In genomic region chr13:32232263-32232662, GRCh38 we compare ENCODE assay signal across 14 cellular contexts.
DNase-seq lines count a peak whose midpoint lies in the region; ATAC-seq and TF ChIP-seq lines count a peak whose summit lies in the region.
"Had no signal": no experiment of that assay in that cellular context is flagged by ENCODE, and none has a peak within 500 bp of the region (broad histone marks: within the 10 kb centered on the region; RNA-seq: fewer than 3 reads in every experiment).

No MANE protein-coding gene starts in this region.

- ATAC-seq in T-helper 17 cell: no peak
- no peak for ATAC-seq in stimulated activated naive B cell treated with anti-CD40 and anti-IgM and Interleukin-4, amounts not matched to agents 10 μg/mL and 1 μg/mL and 100 μg/mL, for 72 hours (replicated peaks)
- ATAC-seq: CD8-positive, alpha-beta T cell; GM12878 had no signal

- H3K36me3 Mint-ChIP-seq in T-helper 17 cell (ENCODE audit: low read depth): peaks cover 8% of the 10 kb centered on the region
- peaks cover 90% of the 10 kb centered on the region for H3K36me3 Mint-ChIP-seq in brain
- no peaks in the 10 kb centered on the region for H3K36me3 Mint-ChIP-seq in stimulated activated naive B cell treated with anti-CD40 and anti-IgM and Interleukin-4, amounts not matched to agents 10 μg/mL and 1 μg/mL and 100 μg/mL, for 72 hours
- H3K36me3 Mint-ChIP-seq: CD8-positive, alpha-beta T cell had no signal

- no peak for TF ChIP-seq CTCF in brain (conservative IDR thresholded peaks at IDR 0.05)
- peak; percentile 3 for TF ChIP-seq CTCF in fibroblast of villous mesenchyme (IDR thresholded peaks at IDR 0.05; ENCODE audit: insufficient read depth, low read depth, low read length)

- H3K9me3 ChIP-seq in T-helper 17 cell (ENCODE audit: control insufficient read depth, low read length, poor library complexity, severe bottlenecking): no peaks in the 10 kb centered on the region
- H3K9me3 ChIP-seq: HAP-1 had no signal

- H3K4me1 Mint-ChIP-seq in T-helper 17 cell (peaks cover 8% of the 10 kb centered on the region), brain (peaks cover 43% of the 10 kb centered on the region)
- no peaks in the 10 kb centered on the region for H3K4me1 Mint-ChIP-seq in stimulated activated naive B cell treated with anti-CD40 and anti-IgM and Interleukin-4, amounts not matched to agents 10 μg/mL and 1 μg/mL and 100 μg/mL, for 72 hours
- H3K4me1 Mint-ChIP-seq: B cell had no signal

- H3K4me3 Mint-ChIP-seq in T-helper 17 cell (no peak overlapping the region), brain (no peak overlapping the region)
- no peak overlapping the region for H3K4me3 Mint-ChIP-seq in stimulated activated naive B cell treated with anti-CD40 and anti-IgM and Interleukin-4, amounts not matched to agents 10 μg/mL and 1 μg/mL and 100 μg/mL, for 72 hours
- H3K4me3 Mint-ChIP-seq: B cell; CD8-positive, alpha-beta T cell had no signal

- H3K9me3 Mint-ChIP-seq in brain: peaks cover 0 to 3% (median 0%) of the 10 kb centered on the region in 5 experiments
- H3K9me3 Mint-ChIP-seq in stimulated activated naive B cell treated with anti-CD40 and anti-IgM and Interleukin-4, amounts not matched to agents 10 μg/mL and 1 μg/mL and 100 μg/mL, for 72 hours: no peaks in the 10 kb centered on the region
- H3K9me3 Mint-ChIP-seq: CD8-positive, alpha-beta T cell had no signal

- H3K4me3 ChIP-seq in fibroblast of villous mesenchyme (ENCODE audit: low read depth, low read length): no peak overlapping the region
- H3K4me3 ChIP-seq: BLaER1 treated with 17β-estradiol and CSF1 and Interleukin-3, amounts not matched to agents 10 nM and 100 nM; GM12878; HAP-1 had no signal

- H3K27ac Mint-ChIP-seq in T-helper 17 cell (peak overlapping the region; percentile 53), brain (peak overlapping the region in 3 of 5 experiments; percentile 3 to 89 (median 78))
- H3K27ac Mint-ChIP-seq in stimulated activated naive B cell treated with anti-CD40 and anti-IgM and Interleukin-4, amounts not matched to agents 10 μg/mL and 1 μg/mL and 100 μg/mL, for 72 hours: peak overlapping the region; percentile 49
- H3K27ac Mint-ChIP-seq: B cell; CD8-positive, alpha-beta T cell had no signal

- no peaks in the 10 kb centered on the region for H3K27me3 Mint-ChIP-seq in T-helper 17 cell
- H3K27me3 Mint-ChIP-seq in brain: no peaks in the 10 kb centered on the region
- H3K27me3 Mint-ChIP-seq in stimulated activated naive B cell treated with anti-CD40 and anti-IgM and Interleukin-4, amounts not matched to agents 10 μg/mL and 1 μg/mL and 100 μg/mL, for 72 hours: no peaks in the 10 kb centered on the region
- H3K27me3 Mint-ChIP-seq: B cell had no signal

- DNase-seq in T-helper 17 cell (no peak), fibroblast of villous mesenchyme (ENCODE audit: low read depth) (no peak), NCI-H82 treated with DMSO at 0.1 percent for 48 hours (lab: John Stamatoyannopoulos, UW; ENCODE audit: unreplicated experiment) (no peak)
- no peak for DNase-seq in stimulated activated naive B cell treated with anti-CD40 and anti-IgM and Interleukin-4, amounts not matched to agents 10 μg/mL and 1 μg/mL and 100 μg/mL, for 72 hours
- no peak for DNase-seq in effector CD4-positive, alpha-beta T cell
- DNase-seq: Calu3; CD8-positive, alpha-beta T cell; DMS79 treated with DMSO at 0.1 percent for 48 hours; GF-D8 had no signal
